ENCODE assay signal across 29 cellular contexts in genomic region chr7:24622646-24623182, GRCh38.
"Had no signal": no experiment of that assay in that cellular context is flagged by ENCODE, and none has a peak within 500 bp of the region (broad histone marks: within the 10 kb centered on the region; RNA-seq: fewer than 3 reads in every experiment).

No MANE protein-coding gene starts in this region.

- H3K9me3 Mint-ChIP-seq: type B pancreatic cell had no signal

- H3K27ac ChIP-seq: breast epithelium, gastroesophageal sphincter, uterus had no signal

- ATAC-seq: esophagus mucosa; gastroesophageal sphincter; left colon; right cardiac atrium; stimulated activated naive CD8-positive, alpha-beta T cell treated with anti-CD3 and anti-CD28 coated beads, Interleukin-15, amount 100 ng/mL, for 72 hours had no signal

- H3K36me3 ChIP-seq: breast epithelium, gastroesophageal sphincter, uterus had no signal

- H3K9me3 ChIP-seq: breast epithelium, uterus had no signal

- H3K4me3 ChIP-seq: breast epithelium, gastroesophageal sphincter, uterus had no signal

- H3K27me3 Mint-ChIP-seq: activated naive CD4-positive, alpha-beta T cell treated with anti-CD3 and anti-CD28 coated beads, Interleukin-2, amount 10 ng/mL, durations not matched to agents 7 days and 5 days; dendritic cell treated with granulocyte-macrophage colony-stimulating factor and Interleukin-4, amounts not matched to agents 40 ng/mL and 50 ng/mL, for 4 days; stimulated activated naive CD8-positive, alpha-beta T cell treated with anti-CD3 and anti-CD28 coated beads, Interleukin-15, amount 100 ng/mL, for 72 hours; type B pancreatic cell had no signal

- DNase-seq: activated CD4-positive, alpha-beta T cell treated with anti-CD3 and anti-CD28 coated beads for 4 hours; activated CD4-positive, alpha-beta T cell treated with anti-CD3 and anti-CD28 coated beads, Interleukin-2, amount 50 U/mL, for 4 hours; activated gamma-delta T cell; activated naive CD4-positive, alpha-beta T cell treated with anti-CD3 and anti-CD28 coated beads, Interleukin-2, amount 10 ng/mL, durations not matched to agents 7 days and 5 days; activated T-cell treated with anti-CD3 and anti-CD28 coated beads for 4 hours; amygdala; central memory CD4-positive, alpha-beta T cell; endodermal cell; head of caudate nucleus; hypothalamus; immature natural killer cell; kidney; left colon; mammary epithelial cell; posterior cingulate gyrus; right cardiac atrium; stimulated activated CD4-positive, alpha-beta T cell treated with anti-CD3 and anti-CD28 coated beads, Interleukin-15, amount 100 ng/mL, for 24 hours; stimulated activated naive CD8-positive, alpha-beta T cell treated with anti-CD3 and anti-CD28 coated beads, Interleukin-15, amount 100 ng/mL, for 72 hours; substantia nigra; T-helper 1 cell; uterus had no signal

- H3K27me3 ChIP-seq: breast epithelium, gastroesophageal sphincter, uterus had no signal

- H3K4me3 Mint-ChIP-seq: activated naive CD4-positive, alpha-beta T cell treated with anti-CD3 and anti-CD28 coated beads, Interleukin-2, amount 10 ng/mL, durations not matched to agents 7 days and 5 days; activated T-helper 1 cell treated with anti-CD3 and anti-CD28 coated beads, Interleukin-12 subunit alpha, Interleukin-12 subunit beta, Interleukin-2, Interleukin-4 antibody, amounts not matched to agents 30 ng/mL and 10 ng/mL and 1 ng/mL, durations not matched to agents 14 hours and 24 hours and 36 hours; dendritic cell treated with granulocyte-macrophage colony-stimulating factor and Interleukin-4, amounts not matched to agents 40 ng/mL and 50 ng/mL, for 4 days; endodermal cell; immature natural killer cell; nephron; stimulated activated naive CD8-positive, alpha-beta T cell treated with anti-CD3 and anti-CD28 coated beads, Interleukin-15, amount 100 ng/mL, for 72 hours; T-helper 2 cell treated with Interferon-gamma antibody and Interleukin-4, amounts not matched to agents 5 μg/mL and 100 μg/mL, for 36 hours; type B pancreatic cell had no signal

- H3K4me1 Mint-ChIP-seq: activated naive CD4-positive, alpha-beta T cell treated with anti-CD3 and anti-CD28 coated beads, Interleukin-2, amount 10 ng/mL, durations not matched to agents 7 days and 5 days; nephron had no signal

- H3K4me1 ChIP-seq: breast epithelium, gastroesophageal sphincter, uterus had no signal

- H3K27ac Mint-ChIP-seq: activated naive CD4-positive, alpha-beta T cell treated with anti-CD3 and anti-CD28 coated beads, Interleukin-2, amount 10 ng/mL, durations not matched to agents 7 days and 5 days; activated T-helper 1 cell treated with anti-CD3 and anti-CD28 coated beads, Interleukin-12 subunit alpha, Interleukin-12 subunit beta, Interleukin-2, Interleukin-4 antibody, amounts not matched to agents 30 ng/mL and 10 ng/mL and 1 ng/mL, durations not matched to agents 14 hours and 24 hours and 36 hours; dendritic cell treated with granulocyte-macrophage colony-stimulating factor and Interleukin-4, amounts not matched to agents 40 ng/mL and 50 ng/mL, for 4 days; endodermal cell; nephron; T-helper 2 cell treated with Interferon-gamma antibody and Interleukin-4, amounts not matched to agents 5 μg/mL and 100 μg/mL, for 36 hours; type B pancreatic cell had no signal

- FAIRE-seq: kidney had no signal
